8 cellular contexts compared by ENCODE assay signal in genomic region chr7:27160147-27160545, GRCh38. TPM values are rescaled to one million over a fixed set of nuclear protein-coding genes. Genes with fewer than 3 reads are reported as not detected.
DNase-seq lines count a peak whose midpoint lies in the region; ATAC-seq and TF ChIP-seq lines count a peak whose summit lies in the region.

No MANE protein-coding gene starts in this region.

- no peak overlapping the region for H3K27ac ChIP-seq in testis

- H3K4me1 Mint-ChIP-seq in activated T-helper 2 cell treated with anti-CD3 and anti-CD28 coated beads, Interferon-gamma antibody, Interleukin-2, Interleukin-4, amounts not matched to agents 10 μg/mL and 5 μg/mL and 100 μg/mL, durations not matched to agents 14 hours and 24 hours and 36 hours (ENCODE audit: low read depth) = peaks cover 7% of the 10 kb centered on the region

- H3K36me3 Mint-ChIP-seq in activated T-helper 2 cell treated with anti-CD3 and anti-CD28 coated beads, Interferon-gamma antibody, Interleukin-2, Interleukin-4, amounts not matched to agents 10 μg/mL and 5 μg/mL and 100 μg/mL, durations not matched to agents 14 hours and 24 hours and 36 hours (ENCODE audit: low read depth) = no peaks in the 10 kb centered on the region

- H3K27me3 ChIP-seq in testis = peaks cover 6% of the 10 kb centered on the region

- no peak for TF ChIP-seq POLR2A in testis (IDR thresholded peaks at IDR 0.05)

- H3K4me1 ChIP-seq in testis = peaks cover 8% of the 10 kb centered on the region

- H3K27ac Mint-ChIP-seq in activated T-helper 2 cell treated with anti-CD3 and anti-CD28 coated beads, Interferon-gamma antibody, Interleukin-2, Interleukin-4, amounts not matched to agents 10 μg/mL and 5 μg/mL and 100 μg/mL, durations not matched to agents 14 hours and 24 hours and 36 hours = no peak overlapping the region

- peaks cover 83% of the 10 kb centered on the region for H3K27me3 Mint-ChIP-seq in activated T-helper 2 cell treated with anti-CD3 and anti-CD28 coated beads, Interferon-gamma antibody, Interleukin-2, Interleukin-4, amounts not matched to agents 10 μg/mL and 5 μg/mL and 100 μg/mL, durations not matched to agents 14 hours and 24 hours and 36 hours (ENCODE audit: low read depth)

- ATAC-seq in left lobe of liver = peak; percentile 9

- WGBS in testis, 2 donors = 56 to 58% methylated on average over 20 to 23 of the region's 23 CpGs

- DNase-seq in NCI-H748 (lab: John Stamatoyannopoulos, UW; ENCODE audit: unreplicated experiment) = peak; percentile 19
- no peak for DNase-seq in NCI-H748 treated with DMSO at 0.1 percent for 48 hours (lab: John Stamatoyannopoulos, UW)
- no peak for DNase-seq in activated T-helper 2 cell treated with anti-CD3 and anti-CD28 coated beads, Interferon-gamma antibody, Interleukin-2, Interleukin-4, amounts not matched to agents 10 μg/mL and 5 μg/mL and 100 μg/mL, durations not matched to agents 14 hours and 24 hours and 36 hours (ENCODE audit: low spot score)
- no peak for DNase-seq in left lobe of liver (ENCODE audit: low spot score)
- DNase-seq in testis = no peak
- no peak for DNase-seq in medulla oblongata (ENCODE audit: extremely low spot score)
- DNase-seq in dedifferentiated amniotic fluid mesenchymal stem cell (ENCODE audit: extremely low spot score) = no peak
- no peak for DNase-seq in anterior cingulate cortex (lab: John Stamatoyannopoulos, UW)

- H3K4me3 Mint-ChIP-seq in activated T-helper 2 cell treated with anti-CD3 and anti-CD28 coated beads, Interferon-gamma antibody, Interleukin-2, Interleukin-4, amounts not matched to agents 10 μg/mL and 5 μg/mL and 100 μg/mL, durations not matched to agents 14 hours and 24 hours and 36 hours (ENCODE audit: low read depth) = peak overlapping the region; percentile 34

- no peaks in the 10 kb centered on the region for H3K9me3 ChIP-seq in testis

- peak overlapping the region; percentile 46 to 62 for H3K4me3 ChIP-seq in testis

- no peak for TF ChIP-seq CTCF in testis (IDR thresholded peaks at IDR 0.05)

- H3K36me3 ChIP-seq in testis (ENCODE audit: low read depth, missing control alignments) = no peaks in the 10 kb centered on the region

- H3K9me3 Mint-ChIP-seq in activated T-helper 2 cell treated with anti-CD3 and anti-CD28 coated beads, Interferon-gamma antibody, Interleukin-2, Interleukin-4, amounts not matched to agents 10 μg/mL and 5 μg/mL and 100 μg/mL, durations not matched to agents 14 hours and 24 hours and 36 hours = no peaks in the 10 kb centered on the region

- intact Hi-C loops in activated T-helper 2 cell treated with anti-CD3 and anti-CD28 coated beads, Interferon-gamma antibody, Interleukin-2, Interleukin-4, amounts not matched to agents 10 μg/mL and 5 μg/mL and 100 μg/mL, durations not matched to agents 14 hours and 24 hours and 36 hours (cut with micrococcal nuclease) = loop anchor here (5.0 kb wide), 2 partner anchors 303 to 1303 kb away; no protein-coding TSS in a partner anchor
- intact Hi-C loops in testis (cut with DNase I; ENCODE audit: low total_unique reads) = loop anchor here (10.0 kb wide), 1 partner anchor 785 kb away; no protein-coding TSS in a partner anchor

RNA-seq across cellular contexts. Expression of gene HOXA7, which starts 3.7 kb away (rescaled TPM):
- not detected in 2 replicates for total RNA-seq in activated T-helper 2 cell treated with anti-CD3 and anti-CD28 coated beads, Interferon-gamma antibody, Interleukin-2, Interleukin-4, amounts not matched to agents 10 μg/mL and 5 μg/mL and 100 μg/mL, durations not matched to agents 14 hours and 24 hours and 36 hours
- total RNA-seq in left lobe of liver = not detected
- total RNA-seq in testis = 1 to 10 TPM; 3.1 to 7.8 TPM
- polyA plus RNA-seq in testis (ENCODE audit: insufficient read depth, low read depth, low replicate concordance) = 13.1 TPM

RNA-seq across cellular contexts. Expression of gene HOXA9, which starts 5.2 kb away (rescaled TPM):
- not detected in 2 replicates for total RNA-seq in activated T-helper 2 cell treated with anti-CD3 and anti-CD28 coated beads, Interferon-gamma antibody, Interleukin-2, Interleukin-4, amounts not matched to agents 10 μg/mL and 5 μg/mL and 100 μg/mL, durations not matched to agents 14 hours and 24 hours and 36 hours
- not detected for total RNA-seq in left lobe of liver
- total RNA-seq in testis = under 1 TPM; 0.25 to 0.39 TPM
- polyA plus RNA-seq in testis (ENCODE audit: insufficient read depth, low read depth, low replicate concordance) = 1.0 TPM

RNA-seq across cellular contexts. Expression of gene HOXA3, which starts 7.8 kb away (rescaled TPM):
- not detected in 2 replicates for total RNA-seq in activated T-helper 2 cell treated with anti-CD3 and anti-CD28 coated beads, Interferon-gamma antibody, Interleukin-2, Interleukin-4, amounts not matched to agents 10 μg/mL and 5 μg/mL and 100 μg/mL, durations not matched to agents 14 hours and 24 hours and 36 hours
- 0.30 TPM for total RNA-seq in left lobe of liver
- total RNA-seq in testis = 1 to 10 TPM in 1 of 2 donors, under 1 TPM in 1; 0.93 to 2.4 TPM
- 2.8 TPM for polyA plus RNA-seq in testis (ENCODE audit: insufficient read depth, low read depth, low replicate concordance)

RNA-seq across cellular contexts. Expression of gene HOXA6, which starts 12.6 kb away (rescaled TPM):
- not detected in 2 replicates for total RNA-seq in activated T-helper 2 cell treated with anti-CD3 and anti-CD28 coated beads, Interferon-gamma antibody, Interleukin-2, Interleukin-4, amounts not matched to agents 10 μg/mL and 5 μg/mL and 100 μg/mL, durations not matched to agents 14 hours and 24 hours and 36 hours
- total RNA-seq in left lobe of liver (not detected), testis (not detected)
- 0.37 TPM for polyA plus RNA-seq in testis (ENCODE audit: insufficient read depth, low read depth, low replicate concordance)

RNA-seq across cellular contexts. Expression of gene HOXA10, which starts 14.0 kb away (rescaled TPM):
- not detected in 2 replicates for total RNA-seq in activated T-helper 2 cell treated with anti-CD3 and anti-CD28 coated beads, Interferon-gamma antibody, Interleukin-2, Interleukin-4, amounts not matched to agents 10 μg/mL and 5 μg/mL and 100 μg/mL, durations not matched to agents 14 hours and 24 hours and 36 hours
- 0.10 TPM for total RNA-seq in left lobe of liver
- total RNA-seq in testis = 1 to 10 TPM in 1 of 2 donors, under 1 TPM in 1; 0.31 to 1.8 TPM
- polyA plus RNA-seq in testis (ENCODE audit: insufficient read depth, low read depth, low replicate concordance) = 1.6 TPM
